ENCODE assay signal across 10 cellular contexts in the genomic region with DNA sequence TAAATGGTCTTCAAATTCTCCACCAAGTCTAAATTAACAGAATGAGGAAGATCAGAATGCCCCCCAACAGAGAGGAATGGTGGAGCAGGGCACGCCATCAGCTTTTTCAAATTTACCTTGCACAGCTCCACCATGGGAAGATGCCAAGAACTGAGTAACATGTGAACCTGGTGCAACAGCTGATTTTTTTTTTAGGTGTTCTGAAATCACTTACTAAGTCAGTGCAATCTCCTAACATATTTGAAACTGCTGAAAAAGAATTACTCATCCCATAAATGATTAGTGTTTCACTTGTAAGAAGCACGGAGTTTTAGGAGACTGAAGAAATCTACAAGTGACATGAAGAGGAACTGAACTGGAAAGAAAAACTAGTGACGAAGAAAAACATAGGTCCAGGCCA. TPM values are rescaled to one million over a fixed set of nuclear protein-coding genes. Genes with fewer than 3 reads are reported as not detected.
DNase-seq lines count a peak whose midpoint lies in the region; ATAC-seq and TF ChIP-seq lines count a peak whose summit lies in the region.
"Had no signal": no experiment of that assay in that cellular context is flagged by ENCODE, and none has a peak within 500 bp of the region (broad histone marks: within the 10 kb centered on the region; RNA-seq: fewer than 3 reads in every experiment).

No MANE protein-coding gene starts in this region.

- no peaks in the 10 kb centered on the region for H3K27me3 Mint-ChIP-seq in activated T-cell treated with anti-CD3 and anti-CD28 coated beads, Interleukin-2, amount 50 U/mL, for 24 hours
- no peaks in the 10 kb centered on the region for H3K27me3 Mint-ChIP-seq in T-helper 17 cell

- H3K9me3 Mint-ChIP-seq in activated T-cell treated with anti-CD3 and anti-CD28 coated beads, Interleukin-2, amount 50 U/mL, for 24 hours = no peaks in the 10 kb centered on the region
- no peaks in the 10 kb centered on the region for H3K9me3 Mint-ChIP-seq in stimulated activated effector memory CD8-positive, alpha-beta T cell treated with anti-CD3 and anti-CD28 coated beads, Interleukin-12 subunit alpha, Interleukin-12 subunit beta, amount 100 ng/mL, for 72 hours

- H3K4me1 Mint-ChIP-seq in activated T-cell treated with anti-CD3 and anti-CD28 coated beads, Interleukin-2, amount 50 U/mL, for 24 hours (ENCODE audit: low read depth) = peaks cover 84% of the 10 kb centered on the region
- H3K4me1 Mint-ChIP-seq in T-helper 17 cell = peaks cover 62% of the 10 kb centered on the region
- H3K4me1 Mint-ChIP-seq in stimulated activated effector memory CD8-positive, alpha-beta T cell treated with anti-CD3 and anti-CD28 coated beads, Interleukin-12 subunit alpha, Interleukin-12 subunit beta, amount 100 ng/mL, for 72 hours = peaks cover 57% of the 10 kb centered on the region

- ATAC-seq in T-helper 17 cell = no peak
- ATAC-seq in stimulated activated effector memory CD8-positive, alpha-beta T cell treated with anti-CD3 and anti-CD28 coated beads, Interleukin-12 subunit alpha, Interleukin-12 subunit beta, amount 100 ng/mL, for 72 hours = no peak
- ATAC-seq in GM18868 (IDR thresholded peaks at IDR 0.05; ENCODE audit: unreplicated experiment) = no peak
- ATAC-seq in GM18517 (IDR thresholded peaks at IDR 0.05; ENCODE audit: unreplicated experiment) = no peak

- peaks cover 47% of the 10 kb centered on the region for H3K36me3 Mint-ChIP-seq in activated T-cell treated with anti-CD3 and anti-CD28 coated beads, Interleukin-2, amount 50 U/mL, for 24 hours (ENCODE audit: low read depth)
- H3K36me3 Mint-ChIP-seq in T-helper 17 cell (ENCODE audit: low read depth) = no peaks in the 10 kb centered on the region
- peaks cover 15% of the 10 kb centered on the region for H3K36me3 Mint-ChIP-seq in stimulated activated effector memory CD8-positive, alpha-beta T cell treated with anti-CD3 and anti-CD28 coated beads, Interleukin-12 subunit alpha, Interleukin-12 subunit beta, amount 100 ng/mL, for 72 hours

- peak overlapping the region; percentile 81 for H3K27ac Mint-ChIP-seq in activated T-cell treated with anti-CD3 and anti-CD28 coated beads, Interleukin-2, amount 50 U/mL, for 24 hours
- peak overlapping the region; percentile 82 for H3K27ac Mint-ChIP-seq in T-helper 17 cell
- no peak overlapping the region for H3K27ac Mint-ChIP-seq in stimulated activated effector memory CD8-positive, alpha-beta T cell treated with anti-CD3 and anti-CD28 coated beads, Interleukin-12 subunit alpha, Interleukin-12 subunit beta, amount 100 ng/mL, for 72 hours

- H3K9me3 ChIP-seq in T-helper 17 cell (ENCODE audit: control insufficient read depth, low read length, poor library complexity, severe bottlenecking) = no peaks in the 10 kb centered on the region
- H3K9me3 ChIP-seq: colonic mucosa had no signal

- peak overlapping the region; percentile 18 for H3K4me3 Mint-ChIP-seq in activated T-cell treated with anti-CD3 and anti-CD28 coated beads, Interleukin-2, amount 50 U/mL, for 24 hours
- H3K4me3 Mint-ChIP-seq in T-helper 17 cell = peak overlapping the region; percentile 66
- peak overlapping the region; percentile 6 for H3K4me3 Mint-ChIP-seq in stimulated activated effector memory CD8-positive, alpha-beta T cell treated with anti-CD3 and anti-CD28 coated beads, Interleukin-12 subunit alpha, Interleukin-12 subunit beta, amount 100 ng/mL, for 72 hours

- H3K4me3 ChIP-seq in fibroblast of the aortic adventitia (ENCODE audit: low read depth, low read length) = no peak overlapping the region
- H3K4me3 ChIP-seq: colonic mucosa had no signal

- TF ChIP-seq CTCF in fibroblast of the aortic adventitia (IDR thresholded peaks at IDR 0.05; ENCODE audit: insufficient read depth, low read length) = no peak

- DNase-seq in activated T-cell treated with anti-CD3 and anti-CD28 coated beads, Interleukin-2, amount 50 U/mL, for 24 hours = no peak
- no peak for DNase-seq in activated T-cell treated with anti-CD3 and anti-CD28 coated beads, Interleukin-2, amount 50 U/mL, for 1 hour
- DNase-seq in T-helper 17 cell (no peak), fibroblast of the aortic adventitia (ENCODE audit: low read depth) (peak; percentile 67), middle frontal gyrus (ENCODE audit: extremely low spot score, low spot score) (no peak)
- no peak for DNase-seq in stimulated activated effector memory CD8-positive, alpha-beta T cell treated with anti-CD3 and anti-CD28 coated beads, Interleukin-12 subunit alpha, Interleukin-12 subunit beta, amount 100 ng/mL, for 72 hours (ENCODE audit: low spot score in 2 of 2)
- DNase-seq: activated CD4-positive, CD25-positive, alpha-beta regulatory T cell treated with anti-CD3 and anti-CD28 coated beads, Interleukin-2, amount 50 U/mL, for 72 hours; colonic mucosa had no signal

RNA-seq across cellular contexts. Expression of gene TMEM245, which starts 5.1 kb away (rescaled TPM):
- total RNA-seq in T-helper 17 cell (10 to 100 TPM; 26.8 to 28.2 TPM), fibroblast of the aortic adventitia (ENCODE audit: low replicate concordance) (51.2 and 88.9 TPM in 2 replicates)

RNA-seq across cellular contexts. Expression of gene FRRS1L, which starts 52.4 kb away (rescaled TPM):
- total RNA-seq in T-helper 17 cell (not detected), fibroblast of the aortic adventitia (ENCODE audit: low replicate concordance) (0.08 and 0.18 TPM in 2 replicates)

Comparison
In these comparisons a context has a peak if more than half of its experiments do, and no peak if none do; other contexts are left out.
1. H3K4me3 Mint-ChIP-seq: peak in every context shown above with its lines; median percentile 66 in T-helper 17 cell; 18 in activated T-cell treated with anti-CD3 and anti-CD28 coated beads, Interleukin-2, amount 50 U/mL, for 24 hours; 6 in stimulated activated effector memory CD8-positive, alpha-beta T cell treated with anti-CD3 and anti-CD28 coated beads, Interleukin-12 subunit alpha, Interleukin-12 subunit beta, amount 100 ng/mL, for 72 hours.